Comparison of ENCODE assay signal across 8 cellular contexts in the genomic region with DNA sequence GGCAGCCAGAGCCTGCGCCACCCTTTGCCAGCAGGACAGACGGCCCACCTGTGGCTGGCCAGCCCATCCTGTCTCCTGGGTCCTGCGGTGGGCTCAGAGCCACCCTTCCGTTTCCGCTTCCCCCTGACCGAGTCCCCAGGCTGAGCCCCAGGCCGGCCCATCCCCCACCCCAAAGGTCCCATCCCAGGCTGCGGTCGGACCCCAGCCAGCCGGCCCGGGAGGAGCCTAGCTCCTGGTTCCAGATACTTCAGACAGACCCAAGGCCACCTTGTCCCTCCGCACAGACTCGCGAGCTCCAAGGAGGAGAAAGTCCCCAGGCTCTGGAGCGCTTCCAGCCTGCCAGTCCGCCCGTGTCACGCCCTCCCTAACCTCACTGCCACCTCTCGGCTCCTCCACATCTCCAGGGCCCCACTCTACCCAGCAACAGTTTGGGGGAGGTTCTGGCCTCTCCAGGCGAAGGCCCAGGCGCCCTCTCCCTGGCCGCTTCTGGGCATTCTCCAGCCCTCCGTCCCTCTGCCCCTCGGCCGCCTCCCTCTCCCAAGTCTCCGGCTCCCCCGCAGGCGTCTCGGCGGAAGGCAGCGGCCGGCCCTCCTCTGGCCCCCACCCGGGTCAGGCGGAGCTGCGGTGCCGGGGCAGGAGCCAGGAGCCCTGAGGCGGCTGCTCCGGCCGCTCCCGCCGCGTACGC. TPM values are rescaled to one million over a fixed set of nuclear protein-coding genes. Genes with fewer than 3 reads are reported as not detected.
DNase-seq lines count a peak whose midpoint lies in the region; ATAC-seq and TF ChIP-seq lines count a peak whose summit lies in the region.

No MANE protein-coding gene starts in this region.

- H3K79me2 ChIP-seq in SK-N-SH (ENCODE audit: insufficient read depth): no peaks in the 10 kb centered on the region

- peaks cover 10% of the 10 kb centered on the region for H3K4me1 Mint-ChIP-seq in activated T-cell treated with anti-CD3 and anti-CD28 coated beads, Interleukin-2, amount 50 U/mL, for 4 hours (ENCODE audit: low read depth)
- H3K4me1 Mint-ChIP-seq in memory B cell: peaks cover 14% of the 10 kb centered on the region

- no peak for TF ChIP-seq CTCF in breast epithelium (IDR thresholded peaks at IDR 0.05)
- no peak for TF ChIP-seq CTCF in upper lobe of left lung (IDR thresholded peaks at IDR 0.05)
- no peak for TF ChIP-seq CTCF in SK-N-SH (IDR thresholded peaks at IDR 0.05)

- POLR2A ChIA-PET in SK-N-SH (lab: Yijun Ruan, JAX): no interaction called here

- TF ChIP-seq EP300 in upper lobe of left lung (IDR thresholded peaks at IDR 0.05) (no peak), SK-N-SH (IDR thresholded peaks at IDR 0.05; ENCODE audit: borderline replicate concordance in 1 of 2, low read depth in 1 of 2, low read length in 1 of 2) (no peak)

- intact Hi-C loops in breast epithelium (cut with DNase I; ENCODE audit: low total_unique reads): no loop called here

- H3K4me3 Mint-ChIP-seq in activated T-cell treated with anti-CD3 and anti-CD28 coated beads, Interleukin-2, amount 50 U/mL, for 4 hours: peak overlapping the region; percentile 42
- peak overlapping the region; percentile 56 for H3K4me3 Mint-ChIP-seq in memory B cell

- no peak overlapping the region for H3K9ac ChIP-seq in SK-N-SH

- TF ChIP-seq RAD21 in SK-N-SH (IDR thresholded peaks at IDR 0.05; ENCODE audit: low read length): no peak

- 3 to 6% methylated on average over 21 to 23 of the region's 43 CpGs for WGBS in upper lobe of left lung, 2 donors
- 15% methylated on average over 21 of the region's 43 CpGs for WGBS in SK-N-SH (ENCODE audit: low lambda C conversion rate)

- H3K9me3 ChIP-seq in breast epithelium (no peaks in the 10 kb centered on the region), upper lobe of left lung (no peaks in the 10 kb centered on the region), SK-N-SH (no peaks in the 10 kb centered on the region)

- H3K9me3 Mint-ChIP-seq in activated T-cell treated with anti-CD3 and anti-CD28 coated beads, Interleukin-2, amount 50 U/mL, for 4 hours: no peaks in the 10 kb centered on the region
- H3K9me3 Mint-ChIP-seq in memory B cell: no peaks in the 10 kb centered on the region

- no peaks in the 10 kb centered on the region for H3K36me3 Mint-ChIP-seq in activated T-cell treated with anti-CD3 and anti-CD28 coated beads, Interleukin-2, amount 50 U/mL, for 4 hours (ENCODE audit: insufficient read depth)
- no peaks in the 10 kb centered on the region for H3K36me3 Mint-ChIP-seq in memory B cell

- TF ChIP-seq POLR2A in breast epithelium (IDR thresholded peaks at IDR 0.05) (no peak), upper lobe of left lung (IDR thresholded peaks at IDR 0.05) (no peak)

- no peaks in the 10 kb centered on the region for H4K20me1 ChIP-seq in SK-N-SH (ENCODE audit: insufficient read depth)

- H3K36me3 ChIP-seq in breast epithelium (no peaks in the 10 kb centered on the region), upper lobe of left lung (no peaks in the 10 kb centered on the region), SK-N-SH (replicated peaks in 1 of 2; ENCODE audit: control insufficient read depth in 1 of 2, insufficient read depth in 2 of 2, low read length in 1 of 2) (no peaks in the 10 kb centered on the region)

- no peaks in the 10 kb centered on the region for H3F3A ChIP-seq in SK-N-SH (replicated peaks; ENCODE audit: insufficient read depth)

- H3K27ac Mint-ChIP-seq in memory B cell: no peak overlapping the region

- H3K27me3 ChIP-seq in breast epithelium: no peaks in the 10 kb centered on the region
- H3K27me3 ChIP-seq in upper lobe of left lung: peaks cover 0 to 24% (median 6%) of the 10 kb centered on the region in 4 donors
- H3K27me3 ChIP-seq in SK-N-SH (ENCODE audit: insufficient read depth): peaks cover 32% of the 10 kb centered on the region

- H2AFZ ChIP-seq in SK-N-SH (ENCODE audit: low read depth): no peak overlapping the region

- no peak overlapping the region for H3K4me2 ChIP-seq in SK-N-SH

- H3K4me3 ChIP-seq in breast epithelium: peak overlapping the region; percentile 38 to 82 (median 64)
- H3K4me3 ChIP-seq in upper lobe of left lung: peak overlapping the region; percentile 15 to 49 (median 44)
- H3K4me3 ChIP-seq in SK-N-SH (ENCODE audit: low read depth in 2 of 2, low read length in 1 of 2): peak overlapping the region in 1 of 2 experiments; percentile 24; a peak in 2 of 4 replicates

- peaks cover 50% of the 10 kb centered on the region for H3K27me3 Mint-ChIP-seq in activated T-cell treated with anti-CD3 and anti-CD28 coated beads, Interleukin-2, amount 50 U/mL, for 4 hours (ENCODE audit: low read depth)
- H3K27me3 Mint-ChIP-seq in memory B cell: peaks cover 36% of the 10 kb centered on the region

- peak; percentile 21 to 47 for ATAC-seq in activated T-cell treated with anti-CD3 and anti-CD28 coated beads, Interleukin-2, amount 50 U/mL, for 4 hours
- ATAC-seq in memory B cell (ENCODE audit: low read depth) (peak; percentile 41), upper lobe of left lung (ENCODE audit: low FRiP score in 2 of 2) (peak in 1 of 2 donors; percentile 63), HG02852 (IDR thresholded peaks at IDR 0.05; ENCODE audit: unreplicated experiment) (no peak)

- H3K9me2 ChIP-seq in SK-N-SH: no peaks in the 10 kb centered on the region

- CTCF ChIA-PET in SK-N-SH (lab: Yijun Ruan, JAX): interaction anchor here (0.6 to 2.0 kb wide), 8 partner anchors 9 to 123 kb away, joined by 3 to 11 read pairs (median 3); no protein-coding TSS in a partner anchor

- H3K4me1 ChIP-seq in breast epithelium (peaks cover 4 to 6% of the 10 kb centered on the region in 2 donors), upper lobe of left lung (peaks cover 8 to 24% (median 15%) of the 10 kb centered on the region in 4 donors), SK-N-SH (ENCODE audit: control insufficient read depth in 1 of 2, insufficient read depth in 2 of 2, low read depth in 1 of 2, low read length in 1 of 2) (peaks cover 0 to 8% of the 10 kb centered on the region in 2 experiments; a peak in 1 of 4 replicates)

- H3K27ac ChIP-seq in breast epithelium (peak overlapping the region; percentile 48 to 52), upper lobe of left lung (no peak overlapping the region), SK-N-SH (ENCODE audit: low read depth in 2 of 2, low read length in 1 of 2) (no peak overlapping the region)

- no peak for DNase-seq in activated T-cell treated with anti-CD3 and anti-CD28 coated beads, Interleukin-2, amount 50 U/mL, for 4 hours
- DNase-seq in activated T-cell treated with anti-CD3 and anti-CD28 coated beads for 4 hours: no peak
- DNase-seq in breast epithelium (ENCODE audit: low spot score in 2 of 2): no peak
- DNase-seq in memory B cell (ENCODE audit: low spot score in 2 of 2): peak in 1 of 2 donors; percentile 14
- peak in 1 of 2 donors; percentile 77 for DNase-seq in upper lobe of left lung
- DNase-seq in SK-N-SH: no peak
- no peak for DNase-seq in AML-193 (lab: John Stamatoyannopoulos, UW)

TF ChIP-seq in SK-N-SH, 30 proteins besides CTCF, POLR2A, EP300 and RAD21 (continues in another document):
- no peak for TF ChIP-seq POLR2AphosphoS5 (IDR thresholded peaks at IDR 0.05; ENCODE audit: low read depth, low read length)
- no peak for TF ChIP-seq NRF1 (IDR thresholded peaks at IDR 0.05; ENCODE audit: low read depth, low read length)
- TF ChIP-seq EZH2phosphoT487 (IDR thresholded peaks at IDR 0.05; ENCODE audit: borderline replicate concordance, low read depth): no peak
- no peak for TF ChIP-seq RXRA (IDR thresholded peaks at IDR 0.05; ENCODE audit: borderline replicate concordance, low read depth)
- no peak for TF ChIP-seq FOXJ3 (CRISPR knock-in tag; IDR thresholded peaks at IDR 0.05)
- no peak for TF ChIP-seq MXI1 (IDR thresholded peaks at IDR 0.05; ENCODE audit: low read depth, low read length)
- TF ChIP-seq, protein P1, sequence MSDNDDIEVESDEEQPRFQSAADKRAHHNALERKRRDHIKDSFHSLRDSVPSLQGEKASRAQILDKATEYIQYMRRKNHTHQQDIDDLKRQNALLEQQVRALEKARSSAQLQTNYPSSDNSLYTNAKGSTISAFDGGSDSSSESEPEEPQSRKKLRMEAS (IDR thresholded peaks at IDR 0.05; ENCODE audit: low read depth): no peak
- TF ChIP-seq, protein P2, sequence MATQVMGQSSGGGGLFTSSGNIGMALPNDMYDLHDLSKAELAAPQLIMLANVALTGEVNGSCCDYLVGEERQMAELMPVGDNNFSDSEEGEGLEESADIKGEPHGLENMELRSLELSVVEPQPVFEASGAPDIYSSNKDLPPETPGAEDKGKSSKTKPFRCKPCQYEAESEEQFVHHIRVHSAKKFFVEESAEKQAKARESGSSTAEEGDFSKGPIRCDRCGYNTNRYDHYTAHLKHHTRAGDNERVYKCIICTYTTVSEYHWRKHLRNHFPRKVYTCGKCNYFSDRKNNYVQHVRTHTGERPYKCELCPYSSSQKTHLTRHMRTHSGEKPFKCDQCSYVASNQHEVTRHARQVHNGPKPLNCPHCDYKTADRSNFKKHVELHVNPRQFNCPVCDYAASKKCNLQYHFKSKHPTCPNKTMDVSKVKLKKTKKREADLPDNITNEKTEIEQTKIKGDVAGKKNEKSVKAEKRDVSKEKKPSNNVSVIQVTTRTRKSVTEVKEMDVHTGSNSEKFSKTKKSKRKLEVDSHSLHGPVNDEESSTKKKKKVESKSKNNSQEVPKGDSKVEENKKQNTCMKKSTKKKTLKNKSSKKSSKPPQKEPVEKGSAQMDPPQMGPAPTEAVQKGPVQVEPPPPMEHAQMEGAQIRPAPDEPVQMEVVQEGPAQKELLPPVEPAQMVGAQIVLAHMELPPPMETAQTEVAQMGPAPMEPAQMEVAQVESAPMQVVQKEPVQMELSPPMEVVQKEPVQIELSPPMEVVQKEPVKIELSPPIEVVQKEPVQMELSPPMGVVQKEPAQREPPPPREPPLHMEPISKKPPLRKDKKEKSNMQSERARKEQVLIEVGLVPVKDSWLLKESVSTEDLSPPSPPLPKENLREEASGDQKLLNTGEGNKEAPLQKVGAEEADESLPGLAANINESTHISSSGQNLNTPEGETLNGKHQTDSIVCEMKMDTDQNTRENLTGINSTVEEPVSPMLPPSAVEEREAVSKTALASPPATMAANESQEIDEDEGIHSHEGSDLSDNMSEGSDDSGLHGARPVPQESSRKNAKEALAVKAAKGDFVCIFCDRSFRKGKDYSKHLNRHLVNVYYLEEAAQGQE (IDR thresholded peaks at IDR 0.05; ENCODE audit: low read depth, low read length): no peak

RNA-seq across cellular contexts. Expression of a gene that starts 0.8 kb away (rescaled TPM):
- not detected for total RNA-seq in activated T-cell treated with anti-CD3 and anti-CD28 coated beads, Interleukin-2, amount 50 U/mL, for 4 hours
- total RNA-seq in breast epithelium: 1 to 10 TPM in 2 of 3 donors, under 1 TPM in 1; 0.32 to 2.5 (median 2.0) TPM
- total RNA-seq in upper lobe of left lung: 1 to 10 TPM in 4 of 6 donors, under 1 TPM in 1, not detected in 1; 0.61 to 4.2 (median 2.6) TPM
- polyA plus RNA-seq in SK-N-SH (2012; rRNA removed): not detected in 2 replicates
- not detected in 2 replicates for polyA plus RNA-seq in SK-N-SH (2012; cell fraction: cytosol; rRNA removed)
- not detected in 2 replicates for polyA plus RNA-seq in SK-N-SH (2012; cell fraction: nucleus; rRNA removed)

Comparison
In these comparisons a context has a peak if more than half of its experiments do, and no peak if none do; other contexts are left out.
1. H3K27ac ChIP-seq: peak in breast epithelium (2 of 2); none in upper lobe of left lung (0 of 4) and SK-N-SH (0 of 2).